ENCODE assay signal across 12 cellular contexts in the genomic region with DNA sequence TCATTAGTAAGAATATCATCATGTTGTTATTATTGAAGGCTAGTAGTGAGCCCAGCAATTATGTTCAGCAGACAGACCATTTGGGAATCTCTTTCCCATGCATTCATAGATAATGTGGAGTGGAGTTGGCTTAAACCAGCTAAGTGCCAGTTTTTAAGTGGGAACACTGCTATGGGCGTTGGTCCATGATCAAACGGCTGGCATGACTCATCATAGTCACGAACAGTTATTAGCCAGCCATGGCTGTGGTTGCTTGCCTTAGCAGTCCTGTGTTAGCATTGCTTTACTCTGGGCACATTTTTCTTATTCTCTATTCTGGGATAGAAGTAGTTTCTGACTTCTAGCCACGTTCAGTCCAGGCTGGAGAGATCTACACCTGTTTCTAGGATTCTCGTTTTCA. TPM values are rescaled to one million over a fixed set of nuclear protein-coding genes. Genes with fewer than 3 reads are reported as not detected.
DNase-seq lines count a peak whose midpoint lies in the region; ATAC-seq and TF ChIP-seq lines count a peak whose summit lies in the region.
"Had no signal": no experiment of that assay in that cellular context is flagged by ENCODE, and none has a peak within 500 bp of the region (broad histone marks: within the 10 kb centered on the region; RNA-seq: fewer than 3 reads in every experiment).

No MANE protein-coding gene starts in this region.

- H3K9me3 Mint-ChIP-seq in osteocyte (ENCODE audit: unreplicated experiment) (no peaks in the 10 kb centered on the region), immature natural killer cell (no peaks in the 10 kb centered on the region)
- H3K9me3 Mint-ChIP-seq in CD4-positive, alpha-beta memory T cell, result no peaks in the 10 kb centered on the region

- no peak overlapping the region for H3K4me3 ChIP-seq in epithelial cell of esophagus (ENCODE audit: low read length)
- no peak overlapping the region for H3K4me3 ChIP-seq in CD4-positive, alpha-beta memory T cell (ENCODE audit: low read length in 2 of 2)
- H3K4me3 ChIP-seq: cardiac muscle cell had no signal

- no peak for ATAC-seq in HG02642 (IDR thresholded peaks at IDR 0.05; ENCODE audit: poor library complexity, unreplicated experiment)

- POLR2A ChIA-PET in CD4-positive, alpha-beta memory T cell (lab: Charles Lee; ENCODE audit: partially characterized antibody), result no interaction called here

- H3K4me1 ChIP-seq in CD4-positive, alpha-beta memory T cell (ENCODE audit: insufficient read depth, low read length), result no peaks in the 10 kb centered on the region
- H3K4me1 ChIP-seq: parathyroid adenoma had no signal

- no peaks in the 10 kb centered on the region for H3K27me3 Mint-ChIP-seq in osteocyte (ENCODE audit: unreplicated experiment)
- peaks cover 0 to 6% (median 0%) of the 10 kb centered on the region in 3 donors for H3K27me3 Mint-ChIP-seq in immature natural killer cell (ENCODE audit: low read depth in 3 of 3)
- H3K27me3 Mint-ChIP-seq in CD4-positive, alpha-beta memory T cell, result no peaks in the 10 kb centered on the region

- TF ChIP-seq CTCF in epithelial cell of esophagus (IDR thresholded peaks at IDR 0.05; ENCODE audit: insufficient read depth, low read depth, low read length, missing control alignments) (no peak), osteocyte (IDR thresholded peaks at IDR 0.05) (no peak)

- peak; percentile 84 for DNase-seq in GM04504 (ENCODE audit: low read depth)
- peak; percentile 49 for DNase-seq in OCI-M1 (lab: John Stamatoyannopoulos, UW)
- peak; percentile 82 for DNase-seq in epithelial cell of esophagus (ENCODE audit: low read depth)
- DNase-seq in osteocyte (ENCODE audit: extremely low spot score, unreplicated experiment), result no peak
- no peak for DNase-seq in immature natural killer cell
- DNase-seq in CD4-positive, alpha-beta memory T cell, result no peak
- no peak for DNase-seq in stimulated activated CD4-positive, alpha-beta T cell treated with anti-CD3 and anti-CD28 coated beads, Interleukin-1b, Interleukin-23, amount 100 ng/mL, for 48 hours
- DNase-seq: NCI-H1105 treated with DMSO at 0.1 percent for 48 hours had no signal

- intact Hi-C loops in CD4-positive, alpha-beta memory T cell (cut with micrococcal nuclease), result no loop called here

- no peak overlapping the region for H3K27ac ChIP-seq in CD4-positive, alpha-beta memory T cell (ENCODE audit: low read depth, low read length)
- H3K27ac ChIP-seq: cardiac muscle cell, parathyroid adenoma had no signal

- H3K27ac Mint-ChIP-seq in osteocyte (ENCODE audit: unreplicated experiment) (peak overlapping the region; percentile 83), immature natural killer cell (no peak overlapping the region)
- no peak overlapping the region for H3K27ac Mint-ChIP-seq in CD4-positive, alpha-beta memory T cell

- peaks cover 77% of the 10 kb centered on the region for H3K36me3 ChIP-seq in CD4-positive, alpha-beta memory T cell (ENCODE audit: insufficient read depth, low read length)

- no peaks in the 10 kb centered on the region for H3K27me3 ChIP-seq in CD4-positive, alpha-beta memory T cell (ENCODE audit: insufficient read depth, low read length)
- H3K27me3 ChIP-seq: cardiac muscle cell had no signal

- H3K4me3 Mint-ChIP-seq in osteocyte (ENCODE audit: unreplicated experiment), result no peak overlapping the region
- H3K4me3 Mint-ChIP-seq in immature natural killer cell, result no peak overlapping the region
- no peak overlapping the region for H3K4me3 Mint-ChIP-seq in CD4-positive, alpha-beta memory T cell

- no peaks in the 10 kb centered on the region for H3K9me3 ChIP-seq in CD4-positive, alpha-beta memory T cell (ENCODE audit: control insufficient read depth in 1 of 2, low read length in 2 of 2)

- CTCF ChIA-PET in CD4-positive, alpha-beta memory T cell (lab: Charles Lee; ENCODE audit: partially characterized antibody), result no interaction called here

- H3K4me1 Mint-ChIP-seq in osteocyte (ENCODE audit: unreplicated experiment) (peaks cover 22% of the 10 kb centered on the region), immature natural killer cell (peaks cover 2 to 8% of the 10 kb centered on the region in 2 donors)
- H3K4me1 Mint-ChIP-seq in CD4-positive, alpha-beta memory T cell, result peaks cover 0 to 2% (median 0%) of the 10 kb centered on the region in 4 donors

- peaks cover 61% of the 10 kb centered on the region for H3K36me3 Mint-ChIP-seq in osteocyte (ENCODE audit: unreplicated experiment)
- H3K36me3 Mint-ChIP-seq in immature natural killer cell, result peaks cover 22 to 71% (median 43%) of the 10 kb centered on the region in 3 donors
- peaks cover 73 to 90% of the 10 kb centered on the region in 2 donors for H3K36me3 Mint-ChIP-seq in CD4-positive, alpha-beta memory T cell

RNA-seq across cellular contexts. Expression of gene EIF4E2, which starts 17.7 kb away (rescaled TPM):
- 88.4 and 90.5 TPM in 2 replicates for total RNA-seq in osteocyte
- 10 to 100 TPM; 60.5 to 82.0 (median 80.3) TPM for polyA plus RNA-seq in immature natural killer cell
- 10 to 100 TPM; 72.4 to 75.5 TPM for total RNA-seq in CD4-positive, alpha-beta memory T cell
- polyA plus RNA-seq in CD4-positive, alpha-beta memory T cell, result 10 to 100 TPM; 77.5 to 80.7 TPM

RNA-seq across cellular contexts. Expression of gene TIGD1, which starts 17.8 kb away (rescaled TPM):
- total RNA-seq in osteocyte, result 6.7 and 8.2 TPM in 2 replicates
- polyA plus RNA-seq in immature natural killer cell, result 1 to 10 TPM; 1.3 to 6.2 (median 2.7) TPM
- total RNA-seq in CD4-positive, alpha-beta memory T cell, result 10 to 100 TPM; 18.9 to 19.3 TPM
- 10 to 100 TPM; 11.8 to 12.7 TPM for polyA plus RNA-seq in CD4-positive, alpha-beta memory T cell

RNA-seq across cellular contexts. Expression of gene CHRNG, which starts 28.7 kb away (rescaled TPM):
- not detected in 2 replicates for total RNA-seq in osteocyte
- not detected for polyA plus RNA-seq in immature natural killer cell
- not detected for total RNA-seq in CD4-positive, alpha-beta memory T cell
- polyA plus RNA-seq in CD4-positive, alpha-beta memory T cell, result not detected
- total RNA-seq: activated CD8-positive, alpha-beta memory T cell treated with anti-CD3 and anti-CD28 coated beads for 36 hours; cardiac muscle cell had no signal

RNA-seq across cellular contexts. Expression of gene CHRND, which starts 42.2 kb away (rescaled TPM):
- total RNA-seq in osteocyte, result not detected in 2 replicates
- not detected for polyA plus RNA-seq in immature natural killer cell
- not detected for total RNA-seq in CD4-positive, alpha-beta memory T cell
- not detected for polyA plus RNA-seq in CD4-positive, alpha-beta memory T cell
- total RNA-seq: activated CD8-positive, alpha-beta memory T cell treated with anti-CD3 and anti-CD28 coated beads for 36 hours had no signal

RNA-seq across cellular contexts. Expression of gene PRSS56, which starts 48.0 kb away (rescaled TPM):
- total RNA-seq in osteocyte, result not detected in 2 replicates
- not detected for polyA plus RNA-seq in immature natural killer cell
- not detected for total RNA-seq in CD4-positive, alpha-beta memory T cell
- polyA plus RNA-seq in CD4-positive, alpha-beta memory T cell, result not detected
- total RNA-seq: activated CD8-positive, alpha-beta memory T cell treated with anti-CD3 and anti-CD28 coated beads for 36 hours; cardiac muscle cell had no signal
- polyA plus RNA-seq: cardiac muscle cell had no signal

Comparison
In these comparisons a context has a peak if more than half of its experiments do, and no peak if none do; other contexts are left out.
1. DNase-seq: peak in GM04504 (single experiment), OCI-M1 (single experiment) and epithelial cell of esophagus (single experiment); none in osteocyte (single experiment), immature natural killer cell (0 of 3), CD4-positive, alpha-beta memory T cell (0 of 5) and stimulated activated CD4-positive, alpha-beta T cell treated with anti-CD3 and anti-CD28 coated beads, Interleukin-1b, Interleukin-23, amount 100 ng/mL, for 48 hours (single experiment).